25 cellular contexts compared by ENCODE assay signal in genomic region chr11:84581083-84581482, GRCh38.
"Had no signal": no experiment of that assay in that cellular context is flagged by ENCODE, and none has a peak within 500 bp of the region (broad histone marks: within the 10 kb centered on the region; RNA-seq: fewer than 3 reads in every experiment).

No MANE protein-coding gene starts in this region.

- H3K27me3 ChIP-seq: ascending aorta, cardiac muscle cell, heart left ventricle, right lobe of liver, testis had no signal

- DNase-seq: activated CD4-positive, alpha-beta T cell treated with anti-CD3 and anti-CD28 coated beads for 48 hours; activated CD4-positive, alpha-beta T cell treated with anti-CD3 and anti-CD28 coated beads, Interleukin-2, amount 50 U/mL, for 48 hours; activated CD8-positive, alpha-beta memory T cell treated with anti-CD3 and anti-CD28 coated beads for 24 hours; activated effector memory CD4-positive, alpha-beta T cell treated with Interleukin-2 at 50 U/mL for 16 hours; activated naive CD4-positive, alpha-beta T cell treated with anti-CD3 and anti-CD28 coated beads for 36 hours; activated naive CD8-positive, alpha-beta T cell treated with anti-CD3 and anti-CD28 coated beads, Interleukin-2, amount 10 ng/mL, durations not matched to agents 7 days and 5 days; cerebellar nuclear complex; cortex of kidney; effector memory CD8-positive, alpha-beta T cell; foreskin keratinocyte; heart left ventricle; hypothalamus; immature natural killer cell; left ventricle myocardium inferior; posterior cingulate gyrus; right lobe of liver; stimulated activated CD4-positive, alpha-beta T cell treated with anti-CD3 and anti-CD28 coated beads, Interleukin-2, amount 100 ng/mL, for 48 hours; stimulated activated naive CD8-positive, alpha-beta T cell treated with anti-CD3 and anti-CD28 coated beads, Interleukin-15, Interleukin-2, amounts not matched to agents 100 U/mL and 50 U/mL, for 24 hours; T-helper 9 cell; testis; trophoblast cell; WERI-Rb-1 had no signal

- H3K27ac ChIP-seq: ascending aorta, cardiac muscle cell, foreskin keratinocyte, heart left ventricle, left ventricle myocardium inferior, right lobe of liver, testis, WERI-Rb-1 had no signal

- H3K4me3 ChIP-seq: ascending aorta, cardiac muscle cell, heart left ventricle, left ventricle myocardium inferior, lung, right lobe of liver, testis had no signal

- H3K4me1 ChIP-seq: ascending aorta, foreskin keratinocyte, heart left ventricle, left ventricle myocardium inferior, right lobe of liver, testis had no signal

- H3K9me3 ChIP-seq: ascending aorta, heart left ventricle, left ventricle myocardium inferior, right lobe of liver, testis had no signal

- H3K36me3 ChIP-seq: ascending aorta, cardiac muscle cell, heart left ventricle, left ventricle myocardium inferior, right lobe of liver, WERI-Rb-1 had no signal
